In genomic region chr11:68504432-68505066, GRCh38 we compare ENCODE assay signal across 12 cellular contexts. TPM values are rescaled to one million over a fixed set of nuclear protein-coding genes. Genes with fewer than 3 reads are reported as not detected.
DNase-seq lines count a peak whose midpoint lies in the region; ATAC-seq and TF ChIP-seq lines count a peak whose summit lies in the region.
"Had no signal": no experiment of that assay in that cellular context is flagged by ENCODE, and none has a peak within 500 bp of the region (broad histone marks: within the 10 kb centered on the region; RNA-seq: fewer than 3 reads in every experiment).

No MANE protein-coding gene starts in this region.

- in situ Hi-C loops in GM23248 (cut with MboI) = no loop called here

- H3K36me3 ChIP-seq in GM23248 (ENCODE audit: low read depth) (no peaks in the 10 kb centered on the region), testis (ENCODE audit: low read depth, missing control alignments) (no peaks in the 10 kb centered on the region), stomach (no peaks in the 10 kb centered on the region)
- H3K36me3 ChIP-seq: HAP-1 had no signal

- peaks cover 33% of the 10 kb centered on the region for H3K4me1 ChIP-seq in GM23248 (ENCODE audit: insufficient read depth)
- peaks cover 28% of the 10 kb centered on the region for H3K4me1 ChIP-seq in testis
- H3K4me1 ChIP-seq in stomach = peaks cover 40 to 98% (median 71%) of the 10 kb centered on the region in 4 donors

- POLR2A ChIA-PET in naive thymus-derived CD8-positive, alpha-beta T cell (lab: Charles Lee) = interaction anchor here (0.6 to 1.2 kb wide), 2 partner anchors 16 to 24 kb away, joined by 3 to 5 read pairs; no protein-coding TSS in a partner anchor

- peak overlapping the region; percentile 3 for H3K4me2 ChIP-seq in GM23248 (ENCODE audit: unreplicated experiment)

- no peaks in the 10 kb centered on the region for H3K9me2 ChIP-seq in GM23248 (ENCODE audit: insufficient read depth)

- WGBS in GM23248 (ENCODE audit: low coverage in 1 of 2, low lambda C conversion rate in 2 of 2, missing lambda C conversion rate in 2 of 2), 2 experiments = 49 to 55% methylated on average over 6 of the region's 6 CpGs
- 59 to 62% methylated on average over 6 of the region's 6 CpGs for WGBS in testis, 2 donors
- 45 to 67% (median 51%) methylated on average over 6 of the region's 6 CpGs for WGBS in stomach, 5 donors

- H3K4me3 Mint-ChIP-seq in central memory CD8-positive, alpha-beta T cell = peak overlapping the region; percentile 20
- peak overlapping the region in 7 of 10 donors; percentile 3 to 38 (median 8) for H3K4me3 Mint-ChIP-seq in naive thymus-derived CD8-positive, alpha-beta T cell
- H3K4me3 Mint-ChIP-seq: stimulated activated naive CD8-positive, alpha-beta T cell treated with anti-CD3 and anti-CD28 coated beads, Interleukin-15, Interleukin-2, amounts not matched to agents 100 ng/mL and 50 ng/mL, for 24 hours had no signal

- peaks cover 41% of the 10 kb centered on the region for H4K20me1 ChIP-seq in GM23248 (ENCODE audit: insufficient read depth)

- DNase-seq in DMS 273 (lab: John Stamatoyannopoulos, UW; ENCODE audit: unreplicated experiment) (peak; percentile 19), DMS 273 treated with DMSO at 0.1 percent for 48 hours (lab: John Stamatoyannopoulos, UW) (no peak), GM23248 (no peak), NCI-H1694 (lab: John Stamatoyannopoulos, UW) (no peak), testis (no peak), stomach (no peak)
- DNase-seq in central memory CD8-positive, alpha-beta T cell (ENCODE audit: low spot score in 2 of 2) = no peak
- no peak for DNase-seq in naive thymus-derived CD8-positive, alpha-beta T cell
- DNase-seq: mesendoderm had no signal

- peak overlapping the region; percentile 29 for H3K27ac Mint-ChIP-seq in central memory CD8-positive, alpha-beta T cell (ENCODE audit: low read depth)
- H3K27ac Mint-ChIP-seq in naive thymus-derived CD8-positive, alpha-beta T cell = peak overlapping the region in 6 of 10 donors; percentile 24 to 58 (median 38)
- H3K27ac Mint-ChIP-seq: stimulated activated naive CD8-positive, alpha-beta T cell treated with anti-CD3 and anti-CD28 coated beads, Interleukin-15, Interleukin-2, amounts not matched to agents 100 ng/mL and 50 ng/mL, for 24 hours had no signal

- H2AFZ ChIP-seq in GM23248 = no peak overlapping the region

- H3K27ac ChIP-seq in GM23248 (no peak overlapping the region), testis (no peak overlapping the region), stomach (peak overlapping the region in 1 of 5 donors; percentile 6)
- H3K27ac ChIP-seq: 22Rv1 had no signal

- no peak for TF ChIP-seq POLR2A in testis (IDR thresholded peaks at IDR 0.05)
- TF ChIP-seq POLR2A in stomach (IDR thresholded peaks at IDR 0.05) = no peak

- H3K27me3 Mint-ChIP-seq in central memory CD8-positive, alpha-beta T cell = no peaks in the 10 kb centered on the region
- H3K27me3 Mint-ChIP-seq in naive thymus-derived CD8-positive, alpha-beta T cell = no peaks in the 10 kb centered on the region
- H3K27me3 Mint-ChIP-seq: stimulated activated naive CD8-positive, alpha-beta T cell treated with anti-CD3 and anti-CD28 coated beads, Interleukin-15, Interleukin-2, amounts not matched to agents 100 ng/mL and 50 ng/mL, for 24 hours had no signal

- intact Hi-C loops in testis (cut with DNase I; ENCODE audit: low total_unique reads) (no loop called here), stomach (cut with DNase I; ENCODE audit: low total_unique reads) (no loop called here)

- TF ChIP-seq EP300 in stomach (IDR thresholded peaks at IDR 0.05) = no peak

- H3K27me3 ChIP-seq in GM23248 (replicated peaks; ENCODE audit: insufficient read depth) (no peaks in the 10 kb centered on the region), testis (no peaks in the 10 kb centered on the region), stomach (no peaks in the 10 kb centered on the region)

- peaks cover 22% of the 10 kb centered on the region; the same call in 1 of the 2 replicates for H3F3A ChIP-seq in GM23248 (ENCODE audit: insufficient read depth)

- H3K36me3 Mint-ChIP-seq in central memory CD8-positive, alpha-beta T cell (ENCODE audit: insufficient read depth) = peaks cover 9% of the 10 kb centered on the region
- peaks cover 0 to 27% (median 3%) of the 10 kb centered on the region in 3 donors for H3K36me3 Mint-ChIP-seq in naive thymus-derived CD8-positive, alpha-beta T cell

- no peak for ATAC-seq in central memory CD8-positive, alpha-beta T cell (replicated peaks; ENCODE audit: extremely low read depth, poor library complexity, severe bottlenecking)
- ATAC-seq in naive thymus-derived CD8-positive, alpha-beta T cell = no peak

- H3K9me3 ChIP-seq in GM23248 (ENCODE audit: low read depth) (no peaks in the 10 kb centered on the region), testis (no peaks in the 10 kb centered on the region), stomach (no peaks in the 10 kb centered on the region)
- H3K9me3 ChIP-seq: HAP-1 had no signal

- H3K79me2 ChIP-seq in GM23248 (ENCODE audit: insufficient read depth) = peaks cover 100% of the 10 kb centered on the region

- H3K4me1 Mint-ChIP-seq in central memory CD8-positive, alpha-beta T cell = peaks cover 81% of the 10 kb centered on the region
- peaks cover 44 to 95% (median 82%) of the 10 kb centered on the region in 4 donors for H3K4me1 Mint-ChIP-seq in naive thymus-derived CD8-positive, alpha-beta T cell

- TF ChIP-seq CTCF in testis (IDR thresholded peaks at IDR 0.05) (no peak), stomach (IDR thresholded peaks at IDR 0.05) (no peak)

- H3K9me3 Mint-ChIP-seq in central memory CD8-positive, alpha-beta T cell = no peaks in the 10 kb centered on the region
- H3K9me3 Mint-ChIP-seq in naive thymus-derived CD8-positive, alpha-beta T cell = no peaks in the 10 kb centered on the region
- H3K9me3 Mint-ChIP-seq: stimulated activated naive CD8-positive, alpha-beta T cell treated with anti-CD3 and anti-CD28 coated beads, Interleukin-15, Interleukin-2, amounts not matched to agents 100 ng/mL and 50 ng/mL, for 24 hours had no signal

- H3K4me3 ChIP-seq in GM23248 (no peak overlapping the region), testis (no peak overlapping the region), stomach (no peak overlapping the region)
- H3K4me3 ChIP-seq: HAP-1 had no signal

- H3K9ac ChIP-seq in GM23248 = no peak overlapping the region

RNA-seq across cellular contexts. Expression of gene PPP6R3, which starts 44.0 kb away (rescaled TPM):
- total RNA-seq in GM23248 (2014; rRNA removed; shearing (Covaris generic)) = 71.2 and 96.0 TPM in 2 replicates
- polyA plus RNA-seq in GM23248 (2016; fragmentation: Nextera tagmentation; extraction: Ambion mirVana) (47.5 and 47.9 TPM in 2 replicates), testis (ENCODE audit: insufficient read depth, low read depth, low replicate concordance) (88.5 TPM), stomach (10 to 100 TPM; 19.5 to 23.9 (median 22.5) TPM)
- total RNA-seq in naive thymus-derived CD8-positive, alpha-beta T cell = 100 to 1,000 TPM; 154 to 169 TPM
- 10 to 100 TPM; 44.0 to 46.6 (median 45.1) TPM for polyA plus RNA-seq in naive thymus-derived CD8-positive, alpha-beta T cell
- total RNA-seq in testis (100 to 1,000 TPM; 188 to 190 TPM), stomach (100 to 1,000 TPM in 4 of 5 donors, 10 to 100 TPM in 1; 95.7 to 236 (median 140) TPM)
